Comparison of ENCODE assay signal across 10 cellular contexts in the genomic region with DNA sequence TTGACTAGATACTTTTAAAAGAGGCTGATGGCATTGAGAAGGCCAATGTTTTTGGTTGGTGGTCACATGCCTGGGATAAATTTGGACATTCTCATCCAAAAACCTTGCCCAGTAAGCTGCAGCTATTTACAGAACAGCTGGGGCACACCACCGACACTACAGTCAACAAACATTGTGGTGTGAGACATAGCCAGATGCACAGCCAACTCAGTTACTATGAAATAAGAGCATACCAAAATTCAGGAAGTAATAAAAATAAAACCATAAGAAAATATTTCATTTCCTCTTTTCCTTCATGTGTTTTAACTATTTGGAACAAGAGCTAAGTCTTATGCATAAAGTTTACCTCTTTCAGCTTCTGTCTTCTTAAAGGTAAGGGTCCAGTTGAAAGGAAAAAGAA. TPM values are rescaled to one million over a fixed set of nuclear protein-coding genes. Genes with fewer than 3 reads are reported as not detected.
DNase-seq lines count a peak whose midpoint lies in the region; ATAC-seq and TF ChIP-seq lines count a peak whose summit lies in the region.
"Had no signal": no experiment of that assay in that cellular context is flagged by ENCODE, and none has a peak within 500 bp of the region (broad histone marks: within the 10 kb centered on the region; RNA-seq: fewer than 3 reads in every experiment).

No MANE protein-coding gene starts in this region.

- no peak overlapping the region for H3K4me3 Mint-ChIP-seq in natural killer cell

- ATAC-seq in GM18519 (IDR thresholded peaks at IDR 0.05; ENCODE audit: low FRiP score, unreplicated experiment) (peak; percentile 65), HG02678 (IDR thresholded peaks at IDR 0.05; ENCODE audit: unreplicated experiment) (peak; percentile 72), natural killer cell (no peak)

- peak; percentile 97 for DNase-seq in MV-4-11 (lab: John Stamatoyannopoulos, UW)
- peak; percentile 83 for DNase-seq in myocyte (ENCODE audit: low read depth)
- no peak for DNase-seq in NCI-H446 treated with DMSO at 0.1 percent for 48 hours (lab: John Stamatoyannopoulos, UW)
- no peak for DNase-seq in activated T-cell treated with anti-CD3 and anti-CD28 coated beads, Interleukin-2, amount 50 U/mL, for 1 hour
- no peak for DNase-seq in NCI-H2196 (lab: John Stamatoyannopoulos, UW; ENCODE audit: unreplicated experiment)
- DNase-seq in natural killer cell = no peak
- DNase-seq: activated CD4-positive, CD25-positive, alpha-beta regulatory T cell treated with anti-CD3 and anti-CD28 coated beads, Interleukin-2, amount 50 U/mL, for 72 hours; NCI-H1105 treated with DMSO at 0.1 percent for 48 hours had no signal

- H3K36me3 Mint-ChIP-seq in natural killer cell = peaks cover 11% of the 10 kb centered on the region

- no peak for TF ChIP-seq CTCF in natural killer cell (IDR thresholded peaks at IDR 0.05)

- intact Hi-C loops in natural killer cell (cut with micrococcal nuclease) = no loop called here

- no peaks in the 10 kb centered on the region for H3K9me3 Mint-ChIP-seq in natural killer cell

- H3K27me3 Mint-ChIP-seq in natural killer cell (ENCODE audit: low read depth in 2 of 2) = no peaks in the 10 kb centered on the region

- H3K27ac Mint-ChIP-seq in natural killer cell = no peak overlapping the region

- H3K4me1 Mint-ChIP-seq in natural killer cell = peaks cover 17 to 27% of the 10 kb centered on the region in 2 donors

RNA-seq across cellular contexts. Expression of a gene that starts 8.8 kb away (rescaled TPM):
- total RNA-seq in myocyte (45.9 and 49.2 TPM in 2 replicates), natural killer cell (10 to 100 TPM; 68.0 to 76.8 (median 74.3) TPM)
- 12.3 TPM for polyA plus RNA-seq in myocyte (2012)

Comparison
In these comparisons a context has a peak if more than half of its experiments do, and no peak if none do; other contexts are left out.
1. ATAC-seq: peak in GM18519 (single experiment) and HG02678 (single experiment); none in natural killer cell (0 of 3).
2. DNase-seq: peak in MV-4-11 (single experiment) and myocyte (single experiment); none in NCI-H446 treated with DMSO at 0.1 percent for 48 hours (single experiment), activated T-cell treated with anti-CD3 and anti-CD28 coated beads, Interleukin-2, amount 50 U/mL, for 1 hour (single experiment), NCI-H2196 (single experiment) and natural killer cell (single experiment).